Comparison of ENCODE assay signal across 13 cellular contexts in the genomic region with DNA sequence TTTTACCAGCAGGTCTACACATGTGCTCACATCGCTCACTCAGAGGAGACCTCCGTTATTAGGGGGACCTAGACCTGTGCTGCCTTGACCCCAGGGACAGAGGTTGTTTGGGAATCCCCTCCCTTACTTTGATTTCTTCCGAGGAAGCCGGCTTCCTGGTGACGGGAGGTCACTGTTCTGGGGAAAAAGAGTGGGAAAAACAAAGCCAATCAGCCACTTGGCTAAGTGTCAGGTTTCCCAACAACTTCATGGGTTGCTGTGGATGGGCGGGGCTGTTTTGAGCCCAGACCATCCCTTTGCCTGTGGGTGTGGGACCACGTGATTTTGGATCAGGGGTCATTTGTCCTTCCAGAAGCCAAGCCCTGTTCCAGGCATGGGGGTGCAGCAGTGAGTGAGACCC. TPM values are rescaled to one million over a fixed set of nuclear protein-coding genes. Genes with fewer than 3 reads are reported as not detected.
DNase-seq lines count a peak whose midpoint lies in the region; ATAC-seq lines count a peak whose summit lies in the region.
"Had no signal": no experiment of that assay in that cellular context is flagged by ENCODE, and none has a peak within 500 bp of the region (broad histone marks: within the 10 kb centered on the region; RNA-seq: fewer than 3 reads in every experiment).

No MANE protein-coding gene starts in this region.

- peaks cover 98% of the 10 kb centered on the region for H3K36me3 Mint-ChIP-seq in dendritic cell treated with granulocyte-macrophage colony-stimulating factor and Interleukin-4, amounts not matched to agents 40 ng/mL and 50 ng/mL, for 4 days (ENCODE audit: low read depth)
- H3K36me3 Mint-ChIP-seq in natural killer cell treated with Interleukin-12 subunit alpha and Interleukin-12 subunit beta and Interleukin-15 and Interleukin-18, amount 100 ng/mL, for 72 hours: no peaks in the 10 kb centered on the region

- WGBS in right cardiac atrium: 68% methylated on average over 7 of the region's 7 CpGs

- no peaks in the 10 kb centered on the region for H3K9me3 ChIP-seq in right cardiac atrium (ENCODE audit: control insufficient read depth, low read length)

- no peaks in the 10 kb centered on the region for H3K4me1 ChIP-seq in right cardiac atrium (ENCODE audit: control insufficient read depth, insufficient read depth, low read length)

- no peak for ATAC-seq in Right ventricle myocardium inferior
- ATAC-seq in right cardiac atrium: no peak
- ATAC-seq in natural killer cell treated with Interleukin-12 subunit alpha and Interleukin-12 subunit beta and Interleukin-15 and Interleukin-18, amount 100 ng/mL, for 72 hours: no peak
- ATAC-seq in HG03135 (IDR thresholded peaks at IDR 0.05; ENCODE audit: unreplicated experiment): no peak

- intact Hi-C loops in Right ventricle myocardium inferior (cut with DNase I) (no loop called here), right cardiac atrium (cut with DNase I) (no loop called here)
- intact Hi-C loops in dendritic cell treated with granulocyte-macrophage colony-stimulating factor and Interleukin-4, amounts not matched to agents 40 ng/mL and 50 ng/mL, for 4 days (cut with micrococcal nuclease): no loop called here

- no peak overlapping the region for H3K27ac ChIP-seq in right cardiac atrium (ENCODE audit: low read length)
- H3K27ac ChIP-seq: 22Rv1 had no signal

- DNase-seq in Right ventricle myocardium inferior (ENCODE audit: missing footprints) (peak; percentile 0), right cardiac atrium (no peak), T-helper 1 cell (no peak), iPS-NIHi7 (ENCODE audit: extremely low spot score) (no peak), NAMALWA (ENCODE audit: low spot score) (no peak)
- no peak for DNase-seq in natural killer cell treated with Interleukin-12 subunit alpha and Interleukin-12 subunit beta and Interleukin-15 and Interleukin-18, amount 100 ng/mL, for 72 hours (ENCODE audit: low spot score)
- DNase-seq: CD4-positive, CD25-positive, alpha-beta regulatory T cell; DMS53; HCEC 1CT had no signal

- no peaks in the 10 kb centered on the region for H3K27me3 Mint-ChIP-seq in dendritic cell treated with granulocyte-macrophage colony-stimulating factor and Interleukin-4, amounts not matched to agents 40 ng/mL and 50 ng/mL, for 4 days
- H3K27me3 Mint-ChIP-seq in natural killer cell treated with Interleukin-12 subunit alpha and Interleukin-12 subunit beta and Interleukin-15 and Interleukin-18, amount 100 ng/mL, for 72 hours: no peaks in the 10 kb centered on the region
- H3K27me3 Mint-ChIP-seq: CD4-positive, CD25-positive, alpha-beta regulatory T cell; IgD-negative memory B cell had no signal

- H3K27me3 ChIP-seq in right cardiac atrium (ENCODE audit: control insufficient read depth, insufficient read depth): no peaks in the 10 kb centered on the region

- peak overlapping the region; percentile 72 for H3K27ac Mint-ChIP-seq in dendritic cell treated with granulocyte-macrophage colony-stimulating factor and Interleukin-4, amounts not matched to agents 40 ng/mL and 50 ng/mL, for 4 days
- H3K27ac Mint-ChIP-seq in natural killer cell treated with Interleukin-12 subunit alpha and Interleukin-12 subunit beta and Interleukin-15 and Interleukin-18, amount 100 ng/mL, for 72 hours: peak overlapping the region; percentile 47 to 65

- no peak overlapping the region for H3K4me3 Mint-ChIP-seq in dendritic cell treated with granulocyte-macrophage colony-stimulating factor and Interleukin-4, amounts not matched to agents 40 ng/mL and 50 ng/mL, for 4 days
- peak overlapping the region; percentile 50 for H3K4me3 Mint-ChIP-seq in natural killer cell treated with Interleukin-12 subunit alpha and Interleukin-12 subunit beta and Interleukin-15 and Interleukin-18, amount 100 ng/mL, for 72 hours
- H3K4me3 Mint-ChIP-seq: CD4-positive, CD25-positive, alpha-beta regulatory T cell; IgD-negative memory B cell had no signal

- H3K9me3 Mint-ChIP-seq in dendritic cell treated with granulocyte-macrophage colony-stimulating factor and Interleukin-4, amounts not matched to agents 40 ng/mL and 50 ng/mL, for 4 days: no peaks in the 10 kb centered on the region
- no peaks in the 10 kb centered on the region for H3K9me3 Mint-ChIP-seq in natural killer cell treated with Interleukin-12 subunit alpha and Interleukin-12 subunit beta and Interleukin-15 and Interleukin-18, amount 100 ng/mL, for 72 hours
- H3K9me3 Mint-ChIP-seq: CD4-positive, CD25-positive, alpha-beta regulatory T cell; IgD-negative memory B cell had no signal

- H3K4me1 Mint-ChIP-seq in dendritic cell treated with granulocyte-macrophage colony-stimulating factor and Interleukin-4, amounts not matched to agents 40 ng/mL and 50 ng/mL, for 4 days (ENCODE audit: low read depth): peaks cover 69% of the 10 kb centered on the region
- H3K4me1 Mint-ChIP-seq in natural killer cell treated with Interleukin-12 subunit alpha and Interleukin-12 subunit beta and Interleukin-15 and Interleukin-18, amount 100 ng/mL, for 72 hours (ENCODE audit: low read depth in 2 of 2): peaks cover 47 to 49% of the 10 kb centered on the region in 2 donors

- H3K4me3 ChIP-seq in right cardiac atrium (ENCODE audit: low read length): no peak overlapping the region

RNA-seq across cellular contexts. Expression of a gene that starts 7.1 kb away (rescaled TPM):
- 21.0 TPM for total RNA-seq in Right ventricle myocardium inferior
- 10 to 100 TPM; 15.4 to 25.6 (median 19.0) TPM for total RNA-seq in right cardiac atrium
- 12.6 TPM for polyA plus RNA-seq in right cardiac atrium
- total RNA-seq in natural killer cell treated with Interleukin-12 subunit alpha and Interleukin-12 subunit beta and Interleukin-15 and Interleukin-18, amount 100 ng/mL, for 72 hours: 100 to 1,000 TPM; 157 to 360 TPM

RNA-seq across cellular contexts. Expression of a gene that starts 46.4 kb away (rescaled TPM):
- total RNA-seq in Right ventricle myocardium inferior (4.8 TPM), right cardiac atrium (1 to 10 TPM; 4.8 to 6.0 (median 5.4) TPM)
- polyA plus RNA-seq in right cardiac atrium: 2.8 TPM
- 10 to 100 TPM; 27.6 to 58.5 TPM for total RNA-seq in natural killer cell treated with Interleukin-12 subunit alpha and Interleukin-12 subunit beta and Interleukin-15 and Interleukin-18, amount 100 ng/mL, for 72 hours
